ENCODE assay signal across 22 cellular contexts in the genomic region with DNA sequence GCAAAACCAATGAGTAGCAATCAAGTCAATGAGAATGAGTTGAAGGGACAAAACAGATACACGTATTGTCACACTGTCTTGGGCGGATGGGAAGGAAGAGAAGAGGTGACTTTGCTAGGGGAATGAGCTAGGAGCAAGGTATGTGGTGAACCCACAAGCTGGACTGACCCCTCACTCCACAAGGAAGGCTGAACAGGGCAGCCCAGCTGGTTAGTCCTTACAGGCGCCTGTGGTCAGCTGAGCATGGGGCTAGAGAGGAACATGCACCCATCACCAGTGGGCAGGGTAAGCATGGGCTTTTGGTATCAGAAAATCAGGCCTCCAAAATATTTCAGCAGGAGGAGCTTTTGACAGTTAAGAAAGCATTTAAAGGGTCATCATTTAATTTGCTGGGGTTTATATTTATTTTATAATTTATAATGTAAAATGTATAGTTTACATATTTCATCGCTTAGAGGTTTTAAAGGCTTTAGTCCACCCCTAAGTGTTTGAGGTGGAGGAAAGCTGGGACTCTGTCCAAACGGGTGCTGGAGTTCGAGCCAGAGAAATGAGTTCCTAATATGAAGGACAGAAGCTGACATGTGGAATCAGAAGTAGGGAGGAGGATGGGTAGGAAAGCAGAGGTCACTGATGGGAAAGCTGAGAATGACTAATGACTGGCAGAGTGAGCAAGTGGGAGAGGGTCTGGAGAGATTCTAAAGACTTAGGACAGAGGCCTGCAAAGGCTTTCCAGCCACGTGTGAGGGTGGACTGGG. TPM values are rescaled to one million over a fixed set of nuclear protein-coding genes. Genes with fewer than 3 reads are reported as not detected.
"Had no signal": no experiment of that assay in that cellular context is flagged by ENCODE, and none has a peak within 500 bp of the region (broad histone marks: within the 10 kb centered on the region; RNA-seq: fewer than 3 reads in every experiment).

No MANE protein-coding gene starts in this region.

- H3K4me1 ChIP-seq: tibial nerve, uterus had no signal

- H3K9me3 ChIP-seq: tibial nerve, uterus had no signal

- DNase-seq: activated CD4-positive, CD25-positive, alpha-beta regulatory T cell treated with anti-CD3 and anti-CD28 coated beads, Interleukin-2, amount 50 U/mL, for 72 hours; activated gamma-delta T cell treated with Interleukin-2 at 50 U/mL for 16 hours; caudate nucleus; endodermal cell; foreskin melanocyte; glutamatergic neuron; kidney; nephron progenitor cell; occipital lobe; stimulated activated CD4-positive, alpha-beta T cell treated with anti-CD3 and anti-CD28 coated beads, Interleukin-2, amount 100 ng/mL, for 24 hours; stimulated activated naive CD4-positive, alpha-beta T cell treated with Interleukin-2 at 50 U/mL for 16 hours; T-helper 17 cell; uterus had no signal

- H3K9me3 Mint-ChIP-seq: endodermal cell, nephron progenitor cell had no signal

- H3K27ac ChIP-seq: tibial nerve, uterus, VCaP had no signal

- H3K27ac Mint-ChIP-seq: activated naive CD8-positive, alpha-beta T cell; endodermal cell; nephron progenitor cell; T-helper 17 cell had no signal

- H3K36me3 ChIP-seq: tibial nerve, uterus had no signal

- ATAC-seq: T-helper 17 cell had no signal

- H3K27me3 ChIP-seq: tibial nerve, uterus had no signal

- H3K4me3 Mint-ChIP-seq: activated naive CD8-positive, alpha-beta T cell; endodermal cell; nephron progenitor cell; T-helper 17 cell had no signal

- H3K36me3 Mint-ChIP-seq: activated naive CD8-positive, alpha-beta T cell had no signal

- H3K4me3 ChIP-seq: tibial nerve, uterus had no signal

RNA-seq across cellular contexts. Expression of a gene that starts 34.4 kb away (rescaled TPM):
- total RNA-seq: activated CD8-positive, alpha-beta memory T cell treated with anti-CD3 and anti-CD28 coated beads for 36 hours; endodermal cell; epithelial cell of proximal tubule; kidney; liver; mesenteric fat pad; occipital lobe; posterior vena cava; skeletal muscle tissue; T-helper 17 cell; tibial nerve; uterus had no signal
- polyA plus RNA-seq: liver had no signal
